Comparison of ENCODE assay signal across 8 cellular contexts in the genomic region with DNA sequence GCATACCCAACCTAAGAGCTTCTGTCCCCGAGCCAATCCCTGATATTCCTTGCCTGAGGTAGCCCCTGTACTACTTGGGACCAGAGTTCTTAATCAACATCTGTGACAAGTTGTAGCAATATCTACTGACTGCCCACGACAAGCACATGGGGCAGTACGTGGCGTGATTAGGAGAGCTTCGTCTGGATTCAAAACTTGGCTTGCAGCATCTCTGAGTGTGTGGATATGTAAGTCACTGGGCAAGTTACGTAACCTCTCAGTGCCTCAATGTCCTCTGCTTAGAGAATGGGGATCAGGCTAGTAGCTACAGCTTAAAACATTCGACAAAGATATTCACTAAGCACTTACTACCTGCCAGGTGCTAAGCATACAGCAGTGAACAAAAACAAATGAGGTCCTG. TPM values are rescaled to one million over a fixed set of nuclear protein-coding genes. Genes with fewer than 3 reads are reported as not detected.
DNase-seq lines count a peak whose midpoint lies in the region; ATAC-seq and TF ChIP-seq lines count a peak whose summit lies in the region.
"Had no signal": no experiment of that assay in that cellular context is flagged by ENCODE, and none has a peak within 500 bp of the region (broad histone marks: within the 10 kb centered on the region; RNA-seq: fewer than 3 reads in every experiment).

No MANE protein-coding gene starts in this region.

- TF ChIP-seq POLR2A in NB4 (IDR thresholded peaks at IDR 0.05; ENCODE audit: extremely low read depth, insufficient read length), result no peak

- no peaks in the 10 kb centered on the region for H3K9me3 ChIP-seq in endodermal cell (ENCODE audit: control insufficient read depth, low read length)
- H3K9me3 ChIP-seq in mucosa of stomach (ENCODE audit: control insufficient read depth, low read length), result no peaks in the 10 kb centered on the region
- no peaks in the 10 kb centered on the region for H3K9me3 ChIP-seq in upper lobe of right lung

- no peaks in the 10 kb centered on the region for H3K27me3 Mint-ChIP-seq in endodermal cell (ENCODE audit: insufficient read depth)

- no peak overlapping the region for H3K4me3 Mint-ChIP-seq in endodermal cell

- H3K4me3 ChIP-seq in NB4 (ENCODE audit: low read depth, low read length) (no peak overlapping the region), endodermal cell (ENCODE audit: low read length) (peak overlapping the region; percentile 32), mucosa of stomach (ENCODE audit: low read length) (no peak overlapping the region), upper lobe of right lung (no peak overlapping the region)

- H3K9ac ChIP-seq in endodermal cell (ENCODE audit: extremely low read depth, low read length, poor library complexity, severe bottlenecking) (no peak overlapping the region), mucosa of stomach (ENCODE audit: low read length) (peak overlapping the region; percentile 64)

- H3K9me3 Mint-ChIP-seq in endodermal cell, result no peaks in the 10 kb centered on the region

- TF ChIP-seq CTCF in NB4 (IDR thresholded peaks at IDR 0.05; ENCODE audit: low read depth, low read length) (no peak), endodermal cell (conservative IDR thresholded peaks at IDR 0.05) (no peak), upper lobe of right lung (IDR thresholded peaks at IDR 0.05) (no peak)

- WGBS in endodermal cell (ENCODE audit: insufficient coverage in 1 of 2, insufficient read length in 1 of 2), 2 experiments, result 89 to 93% methylated on average over 6 to 7 of the region's 7 CpGs

- peaks cover 27% of the 10 kb centered on the region for H3K36me3 Mint-ChIP-seq in endodermal cell (ENCODE audit: low read depth)

- intact Hi-C loops in upper lobe of right lung (cut with DNase I), result no loop called here

- H3K4me1 ChIP-seq in endodermal cell (ENCODE audit: control insufficient read depth, insufficient read depth, low read length) (peaks cover 21% of the 10 kb centered on the region), mucosa of stomach (ENCODE audit: control insufficient read depth, insufficient read depth, low read length) (peaks cover 74% of the 10 kb centered on the region), upper lobe of right lung (peaks cover 66% of the 10 kb centered on the region)

- peaks cover 62% of the 10 kb centered on the region for H3K36me3 ChIP-seq in endodermal cell (ENCODE audit: control insufficient read depth, insufficient read depth, low read length)
- no peaks in the 10 kb centered on the region for H3K36me3 ChIP-seq in mucosa of stomach (ENCODE audit: control insufficient read depth, insufficient read depth, low read length)
- H3K36me3 ChIP-seq in upper lobe of right lung, result no peaks in the 10 kb centered on the region

- H3K27ac ChIP-seq in endodermal cell (ENCODE audit: low read depth, low read length), result no peak overlapping the region
- H3K27ac ChIP-seq in upper lobe of right lung, result peak overlapping the region; percentile 80

- peak; percentile 6 for ATAC-seq in upper lobe of right lung
- no peak for ATAC-seq in HG02610 (IDR thresholded peaks at IDR 0.05; ENCODE audit: unreplicated experiment)

- DNase-seq in NB4 (ENCODE audit: low read depth) (peak; percentile 75), endodermal cell (no peak), upper lobe of right lung (no peak), putamen (ENCODE audit: low spot score) (no peak), amniotic stem cell (lab: John Stamatoyannopoulos, UW) (no peak)
- DNase-seq: activated CD4-positive, alpha-beta T cell treated with anti-CD3 and anti-CD28 coated beads for 4 hours had no signal

- H3K4me1 Mint-ChIP-seq in endodermal cell, result peaks cover 49% of the 10 kb centered on the region

- H3K27me3 ChIP-seq in endodermal cell (ENCODE audit: control insufficient read depth, insufficient read depth, low read length, poor library complexity, severe bottlenecking), result no peaks in the 10 kb centered on the region
- no peaks in the 10 kb centered on the region for H3K27me3 ChIP-seq in mucosa of stomach (ENCODE audit: control insufficient read depth, insufficient read depth, low read length)
- no peaks in the 10 kb centered on the region for H3K27me3 ChIP-seq in upper lobe of right lung

- peak overlapping the region; percentile 62 for H3K27ac Mint-ChIP-seq in endodermal cell

RNA-seq across cellular contexts. Expression of a gene that starts 5.0 kb away (rescaled TPM):
- total RNA-seq in endodermal cell, result 100 to 1,000 TPM; 222 to 227 TPM
- 74.9 TPM for polyA plus RNA-seq in endodermal cell (2013, experiment 1 of 2)
- polyA plus RNA-seq in endodermal cell (2013, experiment 2 of 2), result 76.7 TPM
- total RNA-seq in upper lobe of right lung, result 393 TPM

RNA-seq across cellular contexts. Expression of a gene that starts 44.7 kb away (rescaled TPM):
- total RNA-seq in endodermal cell (not detected), upper lobe of right lung (not detected)
- polyA plus RNA-seq in endodermal cell (2013, experiment 1 of 2), result not detected
- polyA plus RNA-seq in endodermal cell (2013, experiment 2 of 2), result not detected
